ENCODE assay signal across 25 cellular contexts in the genomic region with DNA sequence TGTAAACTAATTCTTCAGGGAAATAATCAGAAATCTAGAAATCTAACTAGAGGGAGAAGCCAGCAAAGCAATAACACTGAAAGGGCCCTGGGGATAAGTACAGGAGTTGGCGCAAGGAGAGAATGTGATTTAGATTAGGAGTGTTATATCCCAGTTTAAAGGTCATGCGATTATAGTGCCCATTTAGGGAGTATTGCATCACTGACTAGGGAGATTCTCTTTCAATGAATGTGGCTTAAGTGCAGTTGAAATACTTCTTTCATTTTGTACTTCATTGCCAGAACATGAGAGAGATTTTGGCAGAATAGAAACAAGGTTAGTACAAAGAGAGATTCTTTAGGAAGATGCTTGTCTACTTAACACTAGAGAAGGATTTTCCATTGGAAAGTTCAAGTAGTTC. TPM values are rescaled to one million over a fixed set of nuclear protein-coding genes. Genes with fewer than 3 reads are reported as not detected.
DNase-seq lines count a peak whose midpoint lies in the region; ATAC-seq and TF ChIP-seq lines count a peak whose summit lies in the region.
"Had no signal": no experiment of that assay in that cellular context is flagged by ENCODE, and none has a peak within 500 bp of the region (broad histone marks: within the 10 kb centered on the region; RNA-seq: fewer than 3 reads in every experiment).

No MANE protein-coding gene starts in this region.

- peaks cover 15% of the 10 kb centered on the region for H3K4me1 Mint-ChIP-seq in endodermal cell
- H3K4me1 Mint-ChIP-seq: activated CD4-positive, alpha-beta T cell treated with anti-CD3 and anti-CD28 coated beads, Interleukin-2, amount 10 ng/mL, durations not matched to agents 24 days and 14 days had no signal

- CTCF ChIA-PET in PC-9 (lab: Charles Lee): no interaction called here

- H3K23ac ChIP-seq in mesenchymal stem cell (ENCODE audit: low read length in 2 of 2): no peak overlapping the region

- no peak overlapping the region for H3K27ac Mint-ChIP-seq in endodermal cell
- H3K27ac Mint-ChIP-seq: activated CD4-positive, alpha-beta T cell treated with anti-CD3 and anti-CD28 coated beads, Interleukin-2, amount 10 ng/mL, durations not matched to agents 24 days and 14 days had no signal

- H4K8ac ChIP-seq in mesenchymal stem cell (ENCODE audit: low read length): no peak overlapping the region

- H3K36me3 Mint-ChIP-seq in endodermal cell (ENCODE audit: low read depth): no peaks in the 10 kb centered on the region

- H3K9me3 ChIP-seq in endodermal cell (ENCODE audit: control insufficient read depth, low read length) (no peaks in the 10 kb centered on the region), mesenchymal stem cell (ENCODE audit: control insufficient read depth, low read length) (no peaks in the 10 kb centered on the region), upper lobe of left lung (no peaks in the 10 kb centered on the region), PC-9 (ENCODE audit: insufficient read depth, low read depth) (no peaks in the 10 kb centered on the region)
- H3K9me3 ChIP-seq: BLaER1, Caco-2 had no signal

- no peak for TF ChIP-seq EP300 in upper lobe of left lung (IDR thresholded peaks at IDR 0.05)

- no peak overlapping the region for H2AK5ac ChIP-seq in mesenchymal stem cell (ENCODE audit: low read length, severe bottlenecking)

- no peak for TF ChIP-seq POLR2A in upper lobe of left lung (IDR thresholded peaks at IDR 0.05)

- no peak overlapping the region for H3K18ac ChIP-seq in mesenchymal stem cell (ENCODE audit: low read depth in 1 of 2, low read length in 2 of 2)

- TF ChIP-seq CTCF in endodermal cell (conservative IDR thresholded peaks at IDR 0.05) (no peak), upper lobe of left lung (IDR thresholded peaks at IDR 0.05) (no peak), PC-9 (conservative IDR thresholded peaks at IDR 0.05) (no peak)

- WGBS in endodermal cell (ENCODE audit: insufficient coverage in 1 of 2, insufficient read length in 1 of 2), 2 experiments: 85 to 90% methylated on average over 1 to 2 of the region's 2 CpGs
- 95% methylated on average over 2 of the region's 2 CpGs for WGBS in mesenchymal stem cell
- 74 to 85% methylated on average over 2 of the region's 2 CpGs for WGBS in upper lobe of left lung, 2 donors

- POLR2A ChIA-PET in PC-9 (lab: Charles Lee; ENCODE audit: unreplicated experiment): no interaction called here

- no TSS peak for BruUV-seq in PC-9 (replicated peaks; lab: Mats Ljungman, UMichigan)

- no peaks in the 10 kb centered on the region for H4K20me1 ChIP-seq in PC-9 (ENCODE audit: insufficient read depth)
- H4K20me1 ChIP-seq: BLaER1 had no signal

- H3K9me2 ChIP-seq in PC-9 (ENCODE audit: insufficient read depth): no peaks in the 10 kb centered on the region

- no peaks in the 10 kb centered on the region for H3K27me3 ChIP-seq in endodermal cell (ENCODE audit: control insufficient read depth, insufficient read depth, low read length, poor library complexity, severe bottlenecking)
- no peaks in the 10 kb centered on the region for H3K27me3 ChIP-seq in mesenchymal stem cell (ENCODE audit: control insufficient read depth in 1 of 2, insufficient read depth in 1 of 2, low read length in 2 of 2)
- H3K27me3 ChIP-seq in upper lobe of left lung: no peaks in the 10 kb centered on the region
- H3K27me3 ChIP-seq in PC-9 (ENCODE audit: insufficient read depth, low read depth): no peaks in the 10 kb centered on the region
- H3K27me3 ChIP-seq: BLaER1 had no signal

- intact Hi-C loops in PC-9 (cut with micrococcal nuclease; ENCODE audit: unreplicated experiment): no loop called here

- H3K9ac ChIP-seq in endodermal cell (ENCODE audit: extremely low read depth, low read length, poor library complexity, severe bottlenecking): no peak overlapping the region
- no peak overlapping the region for H3K9ac ChIP-seq in mesenchymal stem cell (ENCODE audit: low read length)
- H3K9ac ChIP-seq: BLaER1 had no signal

- H2BK120ac ChIP-seq in mesenchymal stem cell (ENCODE audit: low read depth, low read length): no peak overlapping the region

- H2BK15ac ChIP-seq in mesenchymal stem cell (ENCODE audit: low read depth, poor library complexity, severe bottlenecking): no peak overlapping the region

- H3K4me1 ChIP-seq in endodermal cell (ENCODE audit: control insufficient read depth, insufficient read depth, low read length) (no peaks in the 10 kb centered on the region), mesenchymal stem cell (ENCODE audit: control insufficient read depth, insufficient read depth, low read depth, low read length) (no peaks in the 10 kb centered on the region), upper lobe of left lung (no peaks in the 10 kb centered on the region), PC-9 (replicated peaks; ENCODE audit: insufficient read depth) (no peaks in the 10 kb centered on the region)
- H3K4me1 ChIP-seq: BLaER1, Caco-2 had no signal

- DNase-seq in COLO829 (ENCODE audit: low spot score) (peak; percentile 60), OCI-M1 (lab: John Stamatoyannopoulos, UW) (peak; percentile 54), endodermal cell (no peak), mesenchymal stem cell (peak; percentile 2), upper lobe of left lung (no peak), PC-9 (no peak)
- DNase-seq in NK-92 treated with Interleukin-12 subunit alpha and Interleukin-12 subunit beta, amount 100 ng/mL, for 24 hours (lab: John Stamatoyannopoulos, UW): no peak
- DNase-seq: ACHN; activated CD4-positive, alpha-beta T cell treated with anti-CD3 and anti-CD28 coated beads, Interleukin-2, amount 10 ng/mL, durations not matched to agents 24 days and 14 days; activated naive CD4-positive, alpha-beta T cell; activated T-cell treated with anti-CD3 and anti-CD28 coated beads, Interleukin-2, amount 50 U/mL, for 4 hours; amygdala; Caco-2; DMS79 treated with DMSO at 0.1 percent for 48 hours; H9; mammary epithelial cell; NCI-H1092 treated with DMSO at 0.1 percent for 48 hours; NCI-H510A treated with DMSO at 0.1 percent for 48 hours; nucleus accumbens; substantia nigra had no signal

- ATAC-seq in upper lobe of left lung (ENCODE audit: low FRiP score in 2 of 2) (no peak), HG02759 (IDR thresholded peaks at IDR 0.05; ENCODE audit: unreplicated experiment) (no peak)
- ATAC-seq: activated T-cell treated with anti-CD3 and anti-CD28 coated beads, Interleukin-2, amount 50 U/mL, for 4 hours had no signal

- no peak overlapping the region for H2BK12ac ChIP-seq in mesenchymal stem cell (ENCODE audit: low read length in 2 of 2)

- H3K27ac ChIP-seq in endodermal cell (ENCODE audit: low read depth, low read length) (peak overlapping the region; percentile 34), mesenchymal stem cell (ENCODE audit: low read length, poor library complexity, severe bottlenecking) (no peak overlapping the region), upper lobe of left lung (no peak overlapping the region), PC-9 (no peak overlapping the region)
- H3K27ac ChIP-seq: BLaER1, RWPE1, VCaP had no signal

- H4K91ac ChIP-seq in mesenchymal stem cell (ENCODE audit: low read length): no peak overlapping the region

- no peak overlapping the region for H3K4me2 ChIP-seq in mesenchymal stem cell (ENCODE audit: low read length, poor library complexity, severe bottlenecking)
- no peak overlapping the region for H3K4me2 ChIP-seq in PC-9
- H3K4me2 ChIP-seq: BLaER1 had no signal

- no peak overlapping the region for H3K4ac ChIP-seq in mesenchymal stem cell (ENCODE audit: low read depth in 1 of 2, low read length in 2 of 2)

- H2AFZ ChIP-seq in mesenchymal stem cell (ENCODE audit: low read depth, low read length) (no peak overlapping the region), PC-9 (no peak overlapping the region)

- no peaks in the 10 kb centered on the region for H3K79me2 ChIP-seq in PC-9 (ENCODE audit: low read depth)

- no peak overlapping the region for H3K4me3 Mint-ChIP-seq in endodermal cell
- H3K4me3 Mint-ChIP-seq: activated CD4-positive, alpha-beta T cell treated with anti-CD3 and anti-CD28 coated beads, Interleukin-2, amount 10 ng/mL, durations not matched to agents 24 days and 14 days; activated T-cell treated with anti-CD3 and anti-CD28 coated beads, Interleukin-2, amount 50 U/mL, for 4 hours; H9 had no signal

- no peaks in the 10 kb centered on the region for H3K9me3 Mint-ChIP-seq in endodermal cell
- H3K9me3 Mint-ChIP-seq: activated CD4-positive, alpha-beta T cell treated with anti-CD3 and anti-CD28 coated beads, Interleukin-2, amount 10 ng/mL, durations not matched to agents 24 days and 14 days; H9 had no signal

- no peak overlapping the region for H3K14ac ChIP-seq in mesenchymal stem cell (ENCODE audit: low read length in 2 of 2)

- H3K36me3 ChIP-seq in endodermal cell (ENCODE audit: control insufficient read depth, insufficient read depth, low read length) (no peaks in the 10 kb centered on the region), mesenchymal stem cell (ENCODE audit: control insufficient read depth in 1 of 2, insufficient read depth in 2 of 2, low read depth in 1 of 2, low read length in 2 of 2) (no peaks in the 10 kb centered on the region), upper lobe of left lung (no peaks in the 10 kb centered on the region), PC-9 (ENCODE audit: low read depth) (no peaks in the 10 kb centered on the region)
- H3K36me3 ChIP-seq: BLaER1 had no signal

- H3K27me3 Mint-ChIP-seq in endodermal cell (ENCODE audit: insufficient read depth): no peaks in the 10 kb centered on the region
- H3K27me3 Mint-ChIP-seq: activated CD4-positive, alpha-beta T cell treated with anti-CD3 and anti-CD28 coated beads, Interleukin-2, amount 10 ng/mL, durations not matched to agents 24 days and 14 days had no signal

- no peak overlapping the region for H2BK5ac ChIP-seq in mesenchymal stem cell (ENCODE audit: low read depth, low read length, poor library complexity, severe bottlenecking)

- no peaks in the 10 kb centered on the region for H3K79me1 ChIP-seq in mesenchymal stem cell (replicated peaks; ENCODE audit: low read length, poor library complexity, severe bottlenecking)

- no peaks in the 10 kb centered on the region for H3F3A ChIP-seq in PC-9 (ENCODE audit: insufficient read depth, low read depth)

- H3K4me3 ChIP-seq in endodermal cell (ENCODE audit: low read length) (no peak overlapping the region), mesenchymal stem cell (ENCODE audit: insufficient read depth in 1 of 2, low read depth in 1 of 2, low read length in 2 of 2) (no peak overlapping the region), upper lobe of left lung (no peak overlapping the region), PC-9 (no peak overlapping the region)
- H3K4me3 ChIP-seq: BLaER1 had no signal

RNA-seq across cellular contexts. Expression of a gene that starts 13.9 kb away (rescaled TPM):
- 1 to 10 TPM; 2.5 to 2.9 TPM for total RNA-seq in endodermal cell
- 23.3 TPM for polyA plus RNA-seq in endodermal cell (2013, experiment 1 of 2)
- polyA plus RNA-seq in endodermal cell (2013, experiment 2 of 2): 21.1 TPM
- polyA plus RNA-seq in mesenchymal stem cell (2013, experiment 1 of 2): 2.0 TPM
- polyA plus RNA-seq in mesenchymal stem cell (2013, experiment 2 of 2): 2.0 TPM
- total RNA-seq in upper lobe of left lung: 10 to 100 TPM; 12.0 to 29.1 (median 14.0) TPM
- 0.23 and 0.39 TPM in 2 replicates for total RNA-seq in PC-9 (2021)
- total RNA-seq: activated CD4-positive, alpha-beta T cell treated with anti-CD3 and anti-CD28 coated beads, Interleukin-2, amount 10 ng/mL, durations not matched to agents 24 days and 14 days; activated T-cell treated with anti-CD3 and anti-CD28 coated beads, Interleukin-2, amount 50 U/mL, for 4 hours; T-helper 2 cell treated with Interferon-gamma antibody and Interleukin-4, amounts not matched to agents 100 ng/mL and 5 ng/mL, for 36 hours had no signal
- polyA plus RNA-seq: mammary epithelial cell had no signal

Comparison
In these comparisons a context has a peak if more than half of its experiments do, and no peak if none do; other contexts are left out.
1. DNase-seq: peak in COLO829 (single experiment), OCI-M1 (single experiment) and mesenchymal stem cell (single experiment); none in endodermal cell (single experiment), upper lobe of left lung (0 of 2), NK-92 treated with Interleukin-12 subunit alpha and Interleukin-12 subunit beta, amount 100 ng/mL, for 24 hours (single experiment) and PC-9 (0 of 2).